19 cellular contexts compared by ENCODE assay signal in genomic region chr2:195582188-195582587, GRCh38.
"Had no signal": no experiment of that assay in that cellular context is flagged by ENCODE, and none has a peak within 500 bp of the region (broad histone marks: within the 10 kb centered on the region; RNA-seq: fewer than 3 reads in every experiment).

No MANE protein-coding gene starts in this region.

- DNase-seq: colonic mucosa; dermis blood vessel endothelial cell; endodermal cell; erythroblast; foreskin keratinocyte; immature natural killer cell; left ventricle myocardium inferior; mesendoderm; psoas muscle; retina; right lobe of liver; stimulated activated CD4-positive, alpha-beta T cell treated with anti-CD3 and anti-CD28 coated beads, Interleukin-4, amount 100 ng/mL, for 1 hour; stimulated activated naive CD4-positive, alpha-beta T cell; thyroid gland had no signal

- H3K9me3 Mint-ChIP-seq: endodermal cell, immature natural killer cell, nephron, type B pancreatic cell had no signal

- H3K4me1 Mint-ChIP-seq: endodermal cell, nephron had no signal

- ATAC-seq: foreskin keratinocyte, psoas muscle, right lobe of liver had no signal

- H3K4me3 ChIP-seq: colonic mucosa, left ventricle myocardium inferior, lung, psoas muscle, right lobe of liver, suprapubic skin, thyroid gland, vagina had no signal

- H3K9me3 ChIP-seq: colonic mucosa, left ventricle myocardium inferior, psoas muscle, right lobe of liver, suprapubic skin, thyroid gland, vagina had no signal

- H3K4me1 ChIP-seq: colonic mucosa, foreskin keratinocyte, psoas muscle, right lobe of liver, suprapubic skin, vagina had no signal

- H3K27ac Mint-ChIP-seq: endodermal cell, nephron, type B pancreatic cell had no signal

- H3K27me3 Mint-ChIP-seq: type B pancreatic cell had no signal

- H3K4me3 Mint-ChIP-seq: endodermal cell, immature natural killer cell, nephron, type B pancreatic cell had no signal

- H3K36me3 ChIP-seq: colonic mucosa, left ventricle myocardium inferior, right lobe of liver, suprapubic skin, thyroid gland, vagina had no signal

- H3K36me3 Mint-ChIP-seq: immature natural killer cell, type B pancreatic cell had no signal

- H3K27me3 ChIP-seq: colonic mucosa, foreskin keratinocyte, right lobe of liver, suprapubic skin, thyroid gland, vagina had no signal
